ENCODE assay signal across 12 cellular contexts in the genomic region with DNA sequence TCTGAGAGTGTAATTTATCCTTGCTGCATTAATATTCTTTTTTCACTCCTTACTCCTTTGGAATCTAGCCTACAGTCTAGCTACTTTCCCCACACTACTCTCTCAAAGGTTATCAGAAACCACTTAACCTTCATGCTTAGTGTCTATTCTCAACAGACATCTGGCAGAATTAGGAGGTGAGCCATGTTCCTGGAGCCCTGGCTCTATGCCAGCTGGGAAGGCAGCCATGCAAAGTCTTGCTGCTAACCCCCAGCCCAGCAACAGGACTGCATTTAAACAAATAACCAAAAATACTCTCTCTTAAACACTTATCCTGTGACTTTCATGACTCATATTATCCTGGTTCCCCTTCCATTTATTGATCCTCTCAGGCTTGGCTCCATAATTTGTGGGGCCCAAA.
DNase-seq lines count a peak whose midpoint lies in the region; ATAC-seq and TF ChIP-seq lines count a peak whose summit lies in the region.
"Had no signal": no experiment of that assay in that cellular context is flagged by ENCODE, and none has a peak within 500 bp of the region (broad histone marks: within the 10 kb centered on the region; RNA-seq: fewer than 3 reads in every experiment).

No MANE protein-coding gene starts in this region.

- H3K36me3 Mint-ChIP-seq in activated naive CD4-positive, alpha-beta T cell treated with anti-CD3 and anti-CD28 coated beads, Interleukin-2, amount 50 U/mL, for 72 hours = no peaks in the 10 kb centered on the region
- H3K36me3 Mint-ChIP-seq in natural killer cell = no peaks in the 10 kb centered on the region

- ATAC-seq in activated naive CD4-positive, alpha-beta T cell treated with anti-CD3 and anti-CD28 coated beads, Interleukin-2, amount 50 U/mL, for 72 hours = no peak
- ATAC-seq in natural killer cell = no peak
- ATAC-seq: stimulated activated naive CD8-positive, alpha-beta T cell treated with anti-CD3 and anti-CD28 coated beads, Interleukin-15, amount 100 ng/mL, for 72 hours had no signal

- no peak overlapping the region for H3K4me3 Mint-ChIP-seq in natural killer cell
- H3K4me3 Mint-ChIP-seq: activated naive CD8-positive, alpha-beta T cell; stimulated activated naive CD8-positive, alpha-beta T cell treated with anti-CD3 and anti-CD28 coated beads, Interleukin-15, amount 100 ng/mL, for 72 hours had no signal

- no peaks in the 10 kb centered on the region for H3K27me3 Mint-ChIP-seq in natural killer cell (ENCODE audit: low read depth in 2 of 2)
- H3K27me3 Mint-ChIP-seq: activated naive CD8-positive, alpha-beta T cell; stimulated activated naive CD8-positive, alpha-beta T cell treated with anti-CD3 and anti-CD28 coated beads, Interleukin-15, amount 100 ng/mL, for 72 hours had no signal

- no peak overlapping the region for H3K4me3 ChIP-seq in HFF-Myc (replicated peaks; ENCODE audit: low read depth, low read length)

- H3K4me1 Mint-ChIP-seq in natural killer cell = peaks cover 0 to 4% of the 10 kb centered on the region in 2 donors
- H3K4me1 Mint-ChIP-seq: stimulated activated naive CD8-positive, alpha-beta T cell treated with anti-CD3 and anti-CD28 coated beads, Interleukin-15, amount 100 ng/mL, for 72 hours had no signal

- no peak overlapping the region for H3K27ac Mint-ChIP-seq in activated naive CD4-positive, alpha-beta T cell treated with anti-CD3 and anti-CD28 coated beads, Interleukin-2, amount 50 U/mL, for 72 hours
- H3K27ac Mint-ChIP-seq in natural killer cell = no peak overlapping the region
- H3K27ac Mint-ChIP-seq: activated naive CD8-positive, alpha-beta T cell; stimulated activated naive CD8-positive, alpha-beta T cell treated with anti-CD3 and anti-CD28 coated beads, Interleukin-15, amount 100 ng/mL, for 72 hours had no signal

- TF ChIP-seq CTCF in HFF-Myc (IDR thresholded peaks at IDR 0.05; ENCODE audit: low read depth, low read length, missing control alignments) = no peak
- no peak for TF ChIP-seq CTCF in natural killer cell (IDR thresholded peaks at IDR 0.05)

- H3K9me3 Mint-ChIP-seq in activated naive CD4-positive, alpha-beta T cell treated with anti-CD3 and anti-CD28 coated beads, Interleukin-2, amount 50 U/mL, for 72 hours = peaks cover 0 to 3% of the 10 kb centered on the region in 2 donors
- peaks cover 0 to 2% of the 10 kb centered on the region in 2 donors for H3K9me3 Mint-ChIP-seq in natural killer cell

- intact Hi-C loops in natural killer cell (cut with micrococcal nuclease) = no loop called here

- DNase-seq in A172 (ENCODE audit: low spot score) = peak; percentile 24
- DNase-seq in HFF-Myc (ENCODE audit: extremely low read depth, low read depth) = peak; percentile 19
- peak; percentile 73 for DNase-seq in NCI-H748 (lab: John Stamatoyannopoulos, UW; ENCODE audit: unreplicated experiment)
- peak; percentile 44 for DNase-seq in fibroblast of peridontal ligament (ENCODE audit: extremely low read depth)
- DNase-seq in activated naive CD4-positive, alpha-beta T cell treated with anti-CD3 and anti-CD28 coated beads, Interleukin-2, amount 50 U/mL, for 72 hours (ENCODE audit: low spot score in 2 of 2) = no peak
- no peak for DNase-seq in superior temporal gyrus (ENCODE audit: extremely low spot score)
- DNase-seq in SKM-1 treated with dmso at 0.1 percent for 144 hours (lab: John Stamatoyannopoulos, UW; ENCODE audit: unreplicated experiment) = no peak
- DNase-seq in natural killer cell = no peak
- DNase-seq: occipital lobe; stimulated activated CD4-positive, alpha-beta T cell treated with anti-CD3 and anti-CD28 coated beads, Interleukin-2, amount 100 ng/mL, for 24 hours; stimulated activated naive CD8-positive, alpha-beta T cell treated with anti-CD3 and anti-CD28 coated beads, Interleukin-15, amount 100 ng/mL, for 72 hours had no signal

Comparison
In these comparisons a context has a peak if more than half of its experiments do, and no peak if none do; other contexts are left out.
1. DNase-seq: peak in A172 (single experiment), HFF-Myc (single experiment), NCI-H748 (single experiment) and fibroblast of peridontal ligament (single experiment); none in activated naive CD4-positive, alpha-beta T cell treated with anti-CD3 and anti-CD28 coated beads, Interleukin-2, amount 50 U/mL, for 72 hours (0 of 2), superior temporal gyrus (single experiment), SKM-1 treated with dmso at 0.1 percent for 144 hours (single experiment) and natural killer cell (single experiment).